8 cellular contexts compared by ENCODE assay signal in the genomic region with DNA sequence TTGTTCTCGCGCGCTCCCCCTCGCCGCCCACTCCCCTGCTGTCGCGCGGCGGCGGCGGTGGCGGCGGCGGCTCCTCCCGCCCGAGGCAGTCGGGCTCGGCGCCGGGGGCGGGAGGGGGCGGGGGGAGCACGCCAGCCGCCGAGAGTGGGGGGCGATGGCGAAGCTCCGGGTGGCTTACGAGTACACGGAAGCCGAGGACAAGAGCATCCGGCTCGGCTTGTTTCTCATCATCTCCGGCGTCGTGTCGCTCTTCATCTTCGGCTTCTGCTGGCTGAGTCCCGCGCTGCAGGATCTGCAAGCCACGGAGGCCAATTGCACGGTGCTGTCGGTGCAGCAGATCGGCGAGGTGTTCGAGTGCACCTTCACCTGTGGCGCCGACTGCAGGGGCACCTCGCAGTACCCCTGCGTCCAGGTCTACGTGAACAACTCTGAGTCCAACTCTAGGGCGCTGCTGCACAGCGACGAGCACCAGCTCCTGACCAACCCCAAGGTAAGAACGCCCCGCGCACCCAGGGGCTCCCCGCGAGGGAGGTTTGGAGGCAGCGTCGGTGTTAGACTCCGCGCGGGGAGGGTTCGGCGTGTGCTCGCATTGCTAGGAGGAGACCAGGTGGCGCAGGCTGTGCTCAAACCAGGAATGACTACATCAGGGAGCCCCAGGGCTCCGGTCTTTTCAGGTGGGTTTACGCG. TPM values are rescaled to one million over a fixed set of nuclear protein-coding genes. Genes with fewer than 3 reads are reported as not detected.
DNase-seq lines count a peak whose midpoint lies in the region; ATAC-seq and TF ChIP-seq lines count a peak whose summit lies in the region.

No MANE protein-coding gene starts in this region.

- H2AFZ ChIP-seq in KMS-11 (ENCODE audit: low read depth): peak overlapping the region; percentile 99

- DNase-seq in ELR (ENCODE audit: low read depth) (peak; percentile 46), T-helper 2 cell (peak; percentile 29 to 85 (median 41)), amygdala (lab: John Stamatoyannopoulos, UW) (peak in 42 of 56 donors; percentile 8 to 69 (median 40)), hypothalamus (lab: John Stamatoyannopoulos, UW) (peak in 36 of 51 donors; percentile 8 to 73 (median 29)), gastrocnemius medialis (peak in 1 of 2 donors; percentile 13), amniotic stem cell (lab: John Stamatoyannopoulos, UW) (no peak)

- H3K4me3 ChIP-seq in KMS-11 (IDR thresholded peaks at IDR 0.05; ENCODE audit: insufficient read depth, low read depth, low read length) (no peak overlapping the region), gastrocnemius medialis (peak overlapping the region; percentile 54 to 81 (median 66))

- H3K36me3 ChIP-seq in KMS-11 (ENCODE audit: insufficient read depth) (no peaks in the 10 kb centered on the region), gastrocnemius medialis (no peaks in the 10 kb centered on the region)

- H3K9ac ChIP-seq in KMS-11: peak overlapping the region; percentile 19; the same call in 1 of the 2 replicates

- no peaks in the 10 kb centered on the region for H3K79me2 ChIP-seq in KMS-11 (ENCODE audit: insufficient read depth, low read depth)

- H3K9me3 ChIP-seq in gastrocnemius medialis: no peaks in the 10 kb centered on the region

- TF ChIP-seq CTCF in KMS-11 (conservative IDR thresholded peaks at IDR 0.05; ENCODE audit: low read depth, low read length): no peak
- TF ChIP-seq CTCF in gastrocnemius medialis (IDR thresholded peaks at IDR 0.05 in 4 of 5, conservative IDR thresholded peaks at IDR 0.05 in 1 of 5): no peak

- ATAC-seq in GM21737 (IDR thresholded peaks at IDR 0.05; ENCODE audit: unreplicated experiment) (peak; percentile 39), gastrocnemius medialis (peak; percentile 25 to 39)

- intact Hi-C loops in gastrocnemius medialis (cut with DNase I; ENCODE audit: low total_unique reads): loop anchor here (5.0 kb wide), 1 partner anchor 124 kb away; the partner anchor contains the start of gene CNOT2

- H4K20me1 ChIP-seq in KMS-11 (ENCODE audit: insufficient read depth): no peaks in the 10 kb centered on the region

- H3K27ac ChIP-seq in KMS-11: no peak overlapping the region
- peak overlapping the region in 3 of 4 donors; percentile 16 to 56 (median 47) for H3K27ac ChIP-seq in gastrocnemius medialis

- H3K4me1 ChIP-seq in KMS-11 (ENCODE audit: low read depth, poor library complexity, severe bottlenecking): peaks cover 16% of the 10 kb centered on the region
- H3K4me1 ChIP-seq in gastrocnemius medialis: peaks cover 5 to 12% of the 10 kb centered on the region in 2 donors

- TF ChIP-seq POLR2A in gastrocnemius medialis (IDR thresholded peaks at IDR 0.05): no peak

- in situ Hi-C loops in gastrocnemius medialis (cut with MboI; ENCODE audit: low sequenced_read_pairs in 4 of 4): no loop called here

- H3K27me3 ChIP-seq in KMS-11 (ENCODE audit: insufficient read depth, low read depth): peaks cover 15% of the 10 kb centered on the region; the same call in 1 of the 2 replicates
- peaks cover 20 to 34% (median 33%) of the 10 kb centered on the region in 3 donors for H3K27me3 ChIP-seq in gastrocnemius medialis

- peak overlapping the region; percentile 79 for H3K4me2 ChIP-seq in KMS-11

RNA-seq across cellular contexts. Expression of gene KCNMB4, which starts 0.6 kb away (rescaled TPM):
- total RNA-seq in gastrocnemius medialis: 1 to 10 TPM in 3 of 4 donors, under 1 TPM in 1; 0.71 to 1.4 (median 1.3) TPM
